ENCODE assay signal across 8 cellular contexts in genomic region chr20:38645980-38646858, GRCh38. TPM values are rescaled to one million over a fixed set of nuclear protein-coding genes. Genes with fewer than 3 reads are reported as not detected.
A peak's percentile ranks its signal among the peaks of the same experiment; 100 is the strongest.
DNase-seq lines count a peak whose midpoint lies in the region; ATAC-seq and TF ChIP-seq lines count a peak whose summit lies in the region.

No MANE protein-coding gene starts in this region.

- in situ Hi-C loops in Caki2 (cut with HindIII; ENCODE audit: low pct_unique_long_range_greater_than_20kb, low sequenced_read_pairs), result no loop called here

- peak; percentile 56 for ATAC-seq in GM21576 (IDR thresholded peaks at IDR 0.05; ENCODE audit: unreplicated experiment)
- peak; percentile 96 for ATAC-seq in activated T-cell treated with anti-CD3 and anti-CD28 coated beads, Interleukin-2, amount 50 U/mL, for 72 hours (replicated peaks in 1 of 2)

- no peak for TF ChIP-seq EP300 in stomach (IDR thresholded peaks at IDR 0.05)

- no peaks in the 10 kb centered on the region for H3K27me3 ChIP-seq in Karpas-422 (ENCODE audit: low read length)
- peaks cover 0 to 92% (median 24%) of the 10 kb centered on the region in 3 donors for H3K27me3 ChIP-seq in stomach

- H3K4me1 Mint-ChIP-seq in activated T-cell treated with anti-CD3 and anti-CD28 coated beads, Interleukin-2, amount 50 U/mL, for 72 hours (ENCODE audit: low read depth), result peaks cover 22% of the 10 kb centered on the region
- H3K4me1 Mint-ChIP-seq in neural crest cell, result peaks cover 20% of the 10 kb centered on the region

- H3K4me3 Mint-ChIP-seq in activated T-cell treated with anti-CD3 and anti-CD28 coated beads, Interleukin-2, amount 50 U/mL, for 72 hours, result peak overlapping the region; percentile 80 to 82
- peak overlapping the region; percentile 57 for H3K4me3 Mint-ChIP-seq in neural crest cell

- no peaks in the 10 kb centered on the region for H3K9me3 Mint-ChIP-seq in activated T-cell treated with anti-CD3 and anti-CD28 coated beads, Interleukin-2, amount 50 U/mL, for 72 hours
- no peaks in the 10 kb centered on the region for H3K9me3 Mint-ChIP-seq in neural crest cell

- peak; percentile 95 for TF ChIP-seq CTCF in fibroblast of the aortic adventitia (IDR thresholded peaks at IDR 0.05; ENCODE audit: insufficient read depth, low read length)
- peak; percentile 97 for TF ChIP-seq CTCF in neural crest cell (conservative IDR thresholded peaks at IDR 0.05)
- TF ChIP-seq CTCF in stomach (IDR thresholded peaks at IDR 0.05), result peak in 6 of 7 experiments; percentile 48 to 94 (median 89)

- H3K27ac Mint-ChIP-seq in activated T-cell treated with anti-CD3 and anti-CD28 coated beads, Interleukin-2, amount 50 U/mL, for 72 hours, result no peak overlapping the region
- no peak overlapping the region for H3K27ac Mint-ChIP-seq in neural crest cell (ENCODE audit: unreplicated experiment)

- H3K36me3 ChIP-seq in Karpas-422 (ENCODE audit: insufficient read depth, low read length) (no peaks in the 10 kb centered on the region), stomach (no peaks in the 10 kb centered on the region)

- H3K4me3 ChIP-seq in Karpas-422 (ENCODE audit: low read length) (peak overlapping the region; percentile 51; the same call in 1 of the 2 replicates), fibroblast of the aortic adventitia (ENCODE audit: low read depth, low read length) (peak overlapping the region; percentile 47), stomach (peak overlapping the region; percentile 15 to 27 (median 25))

- H4K20me1 ChIP-seq in Karpas-422 (ENCODE audit: insufficient read depth, low read depth, low read length), result no peaks in the 10 kb centered on the region

- H3K4me1 ChIP-seq in Karpas-422 (ENCODE audit: low read length), result peaks cover 9% of the 10 kb centered on the region
- peaks cover 7 to 12% (median 10%) of the 10 kb centered on the region in 4 donors for H3K4me1 ChIP-seq in stomach

- peak; percentile 68 for DNase-seq in Caki2 (ENCODE audit: low read depth)
- DNase-seq in Karpas-422, result peak; percentile 93
- peak; percentile 78 for DNase-seq in RKO (ENCODE audit: low spot score)
- peak; percentile 88 to 93 for DNase-seq in activated T-cell treated with anti-CD3 and anti-CD28 coated beads, Interleukin-2, amount 50 U/mL, for 72 hours
- peak; percentile 57 for DNase-seq in fibroblast of the aortic adventitia (ENCODE audit: low read depth)
- DNase-seq in neural crest cell (ENCODE audit: low read depth, low spot score), result peak; percentile 84
- peak; percentile 83 for DNase-seq in stomach

- WGBS in stomach, 5 donors, result 5 to 10% (median 7%) methylated on average over 48 to 50 of the region's 50 CpGs

- intact Hi-C loops in stomach (cut with DNase I; ENCODE audit: low total_unique reads), result loop anchor here (5.0 kb wide), 1 partner anchor 101 kb away; the partner anchor contains the start of gene ACTR5

- peak overlapping the region; percentile 73 for H3K4me2 ChIP-seq in Karpas-422 (ENCODE audit: low read depth, low read length, poor library complexity, severe bottlenecking)

- H2AFZ ChIP-seq in Karpas-422 (ENCODE audit: low read length), result peak overlapping the region; percentile 74; the same call in 1 of the 2 replicates

- H3K9me2 ChIP-seq in Karpas-422 (replicated peaks; ENCODE audit: insufficient read depth, low read length), result no peaks in the 10 kb centered on the region

- H3K9ac ChIP-seq in Karpas-422 (ENCODE audit: low read length), result peak overlapping the region; percentile 51

- no peaks in the 10 kb centered on the region for H3K36me3 Mint-ChIP-seq in activated T-cell treated with anti-CD3 and anti-CD28 coated beads, Interleukin-2, amount 50 U/mL, for 72 hours (ENCODE audit: insufficient read depth in 2 of 2)
- no peaks in the 10 kb centered on the region for H3K36me3 Mint-ChIP-seq in neural crest cell (ENCODE audit: low read depth)

- no peaks in the 10 kb centered on the region for H3K79me2 ChIP-seq in Karpas-422 (ENCODE audit: low read length)

- no peak for TF ChIP-seq POLR2A in stomach (IDR thresholded peaks at IDR 0.05)

- H3K27ac ChIP-seq in Karpas-422 (ENCODE audit: low read length) (no peak overlapping the region), stomach (no peak overlapping the region)

- peaks cover 48% of the 10 kb centered on the region for H3K27me3 Mint-ChIP-seq in activated T-cell treated with anti-CD3 and anti-CD28 coated beads, Interleukin-2, amount 50 U/mL, for 72 hours (ENCODE audit: low read depth)
- peaks cover 68% of the 10 kb centered on the region for H3K27me3 Mint-ChIP-seq in neural crest cell (ENCODE audit: low read depth)

- H3K9me3 ChIP-seq in Karpas-422 (ENCODE audit: low read length) (no peaks in the 10 kb centered on the region), stomach (no peaks in the 10 kb centered on the region)

RNA-seq across cellular contexts. Expression of gene ARHGAP40, which starts 44.6 kb away (rescaled TPM):
- total RNA-seq in Caki2 (2014; rRNA removed; shearing (Covaris generic); ENCODE audit: low replicate concordance), result 3.2 and 4.3 TPM in 2 replicates
- 1.4 TPM in 1 of 2 replicates, not detected in the other for total RNA-seq in Karpas-422 (2014; rRNA removed; shearing (Covaris generic); ENCODE audit: low replicate concordance)
- not detected for total RNA-seq in activated T-cell treated with anti-CD3 and anti-CD28 coated beads, Interleukin-2, amount 50 U/mL, for 72 hours
- not detected in 2 replicates for total RNA-seq in fibroblast of the aortic adventitia (ENCODE audit: low replicate concordance)
- not detected in 2 replicates for total RNA-seq in neural crest cell
- total RNA-seq in stomach, result 1 to 10 TPM in 1 of 5 donors, under 1 TPM in 1, not detected in 3; 0.73 to 4.1 TPM
- polyA plus RNA-seq in stomach, result 10 to 100 TPM in 1 of 3 donors, 1 to 10 TPM in 1, under 1 TPM in 1; 0.31 to 15.7 (median 1.1) TPM
